ENCODE assay signal across 11 cellular contexts in the genomic region with DNA sequence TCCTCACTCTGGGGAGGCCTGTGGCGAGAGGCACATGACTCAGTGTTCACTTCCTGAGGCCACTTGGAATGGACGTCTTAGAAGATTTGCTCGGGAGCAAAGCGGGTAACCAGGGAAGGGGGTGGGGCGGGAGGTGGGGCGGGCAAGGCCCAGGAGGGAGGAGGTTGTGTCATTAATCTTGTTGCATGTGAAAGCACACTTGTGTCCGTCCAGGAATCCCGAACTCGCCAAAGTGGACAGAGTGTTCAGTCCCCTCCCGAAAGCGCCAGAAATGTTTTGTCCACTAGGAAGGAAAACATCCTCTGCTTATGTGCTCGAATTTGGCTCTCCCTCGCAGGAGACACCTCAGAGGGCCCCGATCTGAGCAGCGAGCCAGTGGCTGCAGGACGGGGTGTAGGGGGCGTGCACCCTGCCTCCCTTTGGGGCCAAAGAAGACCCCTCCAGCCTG.
DNase-seq lines count a peak whose midpoint lies in the region; ATAC-seq and TF ChIP-seq lines count a peak whose summit lies in the region.
"Had no signal": no experiment of that assay in that cellular context is flagged by ENCODE, and none has a peak within 500 bp of the region (broad histone marks: within the 10 kb centered on the region; RNA-seq: fewer than 3 reads in every experiment).

No MANE protein-coding gene starts in this region.

- no peaks in the 10 kb centered on the region for H3K9me3 Mint-ChIP-seq in mesothelial cell of epicardium
- no peaks in the 10 kb centered on the region for H3K9me3 Mint-ChIP-seq in T-helper 2 cell treated with Interferon-gamma antibody and Interleukin-4, amounts not matched to agents 5 μg/mL and 100 μg/mL, for 36 hours
- H3K9me3 Mint-ChIP-seq: activated T-helper 1 cell treated with anti-CD3 and anti-CD28 coated beads, Interleukin-12 subunit alpha, Interleukin-12 subunit beta, Interleukin-2, Interleukin-4 antibody, amounts not matched to agents 30 ng/mL and 10 ng/mL and 1 ng/mL, durations not matched to agents 14 hours and 24 hours and 36 hours had no signal

- no peak overlapping the region for H3K9ac ChIP-seq in fibroblast of lung (ENCODE audit: insufficient read depth, low read length)

- H3K4me2 ChIP-seq in fibroblast of lung (ENCODE audit: extremely low read depth, insufficient read depth, low read length), result peak overlapping the region; percentile 44

- H2AFZ ChIP-seq in fibroblast of lung (ENCODE audit: low read length), result peak overlapping the region; percentile 60

- H3K4me3 ChIP-seq in fibroblast of lung (replicated peaks in 1 of 4; ENCODE audit: control extremely low read depth in 1 of 4, insufficient read depth in 1 of 4, low read depth in 3 of 4, low read length in 4 of 4), result no peak overlapping the region
- H3K4me3 ChIP-seq: pancreas had no signal

- peak overlapping the region; percentile 95 for H3K27ac Mint-ChIP-seq in mesothelial cell of epicardium
- no peak overlapping the region for H3K27ac Mint-ChIP-seq in T-helper 2 cell treated with Interferon-gamma antibody and Interleukin-4, amounts not matched to agents 5 μg/mL and 100 μg/mL, for 36 hours
- H3K27ac Mint-ChIP-seq: activated T-helper 1 cell treated with anti-CD3 and anti-CD28 coated beads, Interleukin-12 subunit alpha, Interleukin-12 subunit beta, Interleukin-2, Interleukin-4 antibody, amounts not matched to agents 30 ng/mL and 10 ng/mL and 1 ng/mL, durations not matched to agents 14 hours and 24 hours and 36 hours had no signal

- H3K4me3 Mint-ChIP-seq in mesothelial cell of epicardium, result no peak overlapping the region
- no peak overlapping the region for H3K4me3 Mint-ChIP-seq in T-helper 2 cell treated with Interferon-gamma antibody and Interleukin-4, amounts not matched to agents 5 μg/mL and 100 μg/mL, for 36 hours
- H3K4me3 Mint-ChIP-seq: activated T-helper 1 cell treated with anti-CD3 and anti-CD28 coated beads, Interleukin-12 subunit alpha, Interleukin-12 subunit beta, Interleukin-2, Interleukin-4 antibody, amounts not matched to agents 30 ng/mL and 10 ng/mL and 1 ng/mL, durations not matched to agents 14 hours and 24 hours and 36 hours had no signal

- peaks cover 10% of the 10 kb centered on the region for H3K4me1 ChIP-seq in fibroblast of lung (ENCODE audit: control insufficient read depth, extremely low read depth, insufficient read depth, low read length)
- H3K4me1 ChIP-seq: pancreas had no signal

- H3K9me3 ChIP-seq in fibroblast of lung (ENCODE audit: control insufficient read depth, insufficient read depth, low read depth, low read length), result no peaks in the 10 kb centered on the region
- H3K9me3 ChIP-seq: pancreas had no signal

- DNase-seq in M059J (ENCODE audit: low read depth), result peak; percentile 86
- DNase-seq in fibroblast of lung (ENCODE audit: low read depth in 2 of 2), result peak; percentile 74 to 85
- no peak for DNase-seq in mesothelial cell of epicardium (ENCODE audit: low spot score in 2 of 2, unreplicated experiment in 2 of 2)
- no peak for DNase-seq in substantia nigra (lab: John Stamatoyannopoulos, UW)
- DNase-seq in T-helper 2 cell treated with Interferon-gamma antibody and Interleukin-4, amounts not matched to agents 5 μg/mL and 100 μg/mL, for 36 hours (ENCODE audit: low spot score), result no peak
- DNase-seq: KG1, pancreas had no signal

- no peaks in the 10 kb centered on the region for H3K27me3 Mint-ChIP-seq in mesothelial cell of epicardium (ENCODE audit: low read depth)
- H3K27me3 Mint-ChIP-seq in T-helper 2 cell treated with Interferon-gamma antibody and Interleukin-4, amounts not matched to agents 5 μg/mL and 100 μg/mL, for 36 hours (ENCODE audit: low read depth), result no peaks in the 10 kb centered on the region

- H3K27ac ChIP-seq in fibroblast of lung (ENCODE audit: insufficient read depth, low read length), result no peak overlapping the region
- peak overlapping the region; percentile 76 for H3K27ac ChIP-seq in substantia nigra (ENCODE audit: low read depth, low read length, poor library complexity, severe bottlenecking)

- H3K36me3 ChIP-seq in fibroblast of lung (ENCODE audit: control insufficient read depth, insufficient read depth, low read length), result peaks cover 3% of the 10 kb centered on the region
- H3K36me3 ChIP-seq: pancreas had no signal

- peaks cover 6% of the 10 kb centered on the region for H3K27me3 ChIP-seq in fibroblast of lung (ENCODE audit: control insufficient read depth, insufficient read depth, low read length)
- H3K27me3 ChIP-seq: pancreas had no signal

- ATAC-seq in HG02759 (IDR thresholded peaks at IDR 0.05; ENCODE audit: unreplicated experiment) (no peak), HG02885 (IDR thresholded peaks at IDR 0.05; ENCODE audit: poor library complexity, unreplicated experiment) (no peak), GM18873 (IDR thresholded peaks at IDR 0.05; ENCODE audit: low FRiP score, unreplicated experiment) (no peak)

- no peaks in the 10 kb centered on the region for H4K20me1 ChIP-seq in fibroblast of lung (ENCODE audit: control insufficient read depth, extremely low read depth, insufficient read depth, low read length)

- no peaks in the 10 kb centered on the region for H3K36me3 Mint-ChIP-seq in mesothelial cell of epicardium
- H3K36me3 Mint-ChIP-seq in T-helper 2 cell treated with Interferon-gamma antibody and Interleukin-4, amounts not matched to agents 5 μg/mL and 100 μg/mL, for 36 hours (ENCODE audit: low read depth), result no peaks in the 10 kb centered on the region

- no peaks in the 10 kb centered on the region for H3K79me2 ChIP-seq in fibroblast of lung (ENCODE audit: control insufficient read depth, insufficient read depth, low read length)

- H3K4me1 Mint-ChIP-seq in mesothelial cell of epicardium, result peaks cover 50% of the 10 kb centered on the region
- H3K4me1 Mint-ChIP-seq in T-helper 2 cell treated with Interferon-gamma antibody and Interleukin-4, amounts not matched to agents 5 μg/mL and 100 μg/mL, for 36 hours (ENCODE audit: low read depth), result no peaks in the 10 kb centered on the region

- TF ChIP-seq CTCF in fibroblast of lung (conservative IDR thresholded peaks at IDR 0.05 in 1 of 2, IDR thresholded peaks at IDR 0.05 in 1 of 2; ENCODE audit: low read depth in 1 of 2, low read length in 2 of 2) (no peak), mesothelial cell of epicardium (IDR thresholded peaks at IDR 0.05; ENCODE audit: unreplicated experiment) (no peak)

Comparison
In these comparisons a context has a peak if more than half of its experiments do, and no peak if none do; other contexts are left out.
1. DNase-seq: peak in M059J (single experiment) and fibroblast of lung (2 of 2); none in mesothelial cell of epicardium (0 of 2), substantia nigra (0 of 49) and T-helper 2 cell treated with Interferon-gamma antibody and Interleukin-4, amounts not matched to agents 5 μg/mL and 100 μg/mL, for 36 hours (single experiment).